In genomic region chr14:24817638-24818053, GRCh38 we compare ENCODE assay signal across 1 cellular context.
A peak's percentile ranks its signal among the peaks of the same experiment; 100 is the strongest.
TF ChIP-seq lines count a peak whose summit lies in the region.

No MANE protein-coding gene starts in this region.

TF ChIP-seq in HepG2, 621 proteins besides CTCF, POLR2A, EP300 and RAD21 (continued from another document and continues in another):
- TF ChIP-seq NAIF1 (CRISPR knock-in tag; IDR thresholded peaks at IDR 0.05; ENCODE audit: borderline replicate concordance) = no peak; the same call in 1 of the 2 replicates
- TF ChIP-seq SMARCE1 (IDR thresholded peaks at IDR 0.05; ENCODE audit: borderline replicate concordance) = no peak
- TF ChIP-seq ZMYM4 (CRISPR knock-in tag; IDR thresholded peaks at IDR 0.05) = no peak
- 0 out of 2 replicates have a peak, but pooled peaks have one; percentile 3 for TF ChIP-seq GLI4 (CRISPR knock-in tag; IDR thresholded peaks at IDR 0.05; ENCODE audit: borderline replicate concordance)
- peak; percentile 32 for TF ChIP-seq ZNF782 (CRISPR knock-in tag; IDR thresholded peaks at IDR 0.05; ENCODE audit: borderline replicate concordance)
- peak; percentile 38; the same call in 1 of the 2 replicates for TF ChIP-seq ZNF350 (CRISPR knock-in tag; IDR thresholded peaks at IDR 0.05; ENCODE audit: borderline replicate concordance, low read depth)
- 0 out of 2 replicates have a peak, but pooled peaks have one; percentile 10 for TF ChIP-seq ZFP41 (CRISPR knock-in tag; IDR thresholded peaks at IDR 0.05; ENCODE audit: borderline replicate concordance)
- no peak for TF ChIP-seq ZBTB7A (CRISPR knock-in tag; IDR thresholded peaks at IDR 0.05)
- TF ChIP-seq ATF3 (CRISPR knock-in tag; IDR thresholded peaks at IDR 0.05) = no peak
- no peak for TF ChIP-seq ZFP82 (CRISPR knock-in tag; IDR thresholded peaks at IDR 0.05; ENCODE audit: borderline replicate concordance)
- TF ChIP-seq ZNF24 (IDR thresholded peaks at IDR 0.05) = no peak
- TF ChIP-seq ZNF607 (CRISPR knock-in tag; IDR thresholded peaks at IDR 0.05; ENCODE audit: borderline replicate concordance) = peak; percentile 94
- TF ChIP-seq CENPX (CRISPR knock-in tag; IDR thresholded peaks at IDR 0.05) = no peak
- no peak; the same call in 1 of the 2 replicates for TF ChIP-seq ELF4 (CRISPR knock-in tag; IDR thresholded peaks at IDR 0.05; ENCODE audit: borderline replicate concordance)
- TF ChIP-seq ZNF724P (CRISPR knock-in tag; IDR thresholded peaks at IDR 0.05; ENCODE audit: borderline replicate concordance) = 0 out of 2 replicates have a peak, but pooled peaks have one; percentile 9
- 0 out of 2 replicates have a peak, but pooled peaks have one; percentile 48 for TF ChIP-seq CHD4 (IDR thresholded peaks at IDR 0.05; ENCODE audit: borderline replicate concordance, low read length)
- TF ChIP-seq ZSCAN5A (CRISPR knock-in tag; IDR thresholded peaks at IDR 0.05; ENCODE audit: borderline replicate concordance) = no peak
- TF ChIP-seq ZNF331 (CRISPR knock-in tag; IDR thresholded peaks at IDR 0.05) = no peak; the same call in none of the 2 replicates
- TF ChIP-seq FOXO4 (CRISPR knock-in tag; conservative IDR thresholded peaks at IDR 0.05) = no peak
- peak; percentile 39; the same call in 1 of the 2 replicates for TF ChIP-seq MEIS1 (CRISPR knock-in tag; IDR thresholded peaks at IDR 0.05; ENCODE audit: borderline replicate concordance)
- 0 out of 2 replicates have a peak, but pooled peaks have one; percentile 17 for TF ChIP-seq SPEN (CRISPR knock-in tag; IDR thresholded peaks at IDR 0.05; ENCODE audit: low read depth)
- TF ChIP-seq ZNF557 (CRISPR knock-in tag; IDR thresholded peaks at IDR 0.05) = no peak
- no peak for TF ChIP-seq ZNF281 (CRISPR knock-in tag; IDR thresholded peaks at IDR 0.05; ENCODE audit: borderline replicate concordance)
- TF ChIP-seq FOXP4 (CRISPR knock-in tag; IDR thresholded peaks at IDR 0.05) = no peak
- TF ChIP-seq SETDB1 (CRISPR knock-in tag; IDR thresholded peaks at IDR 0.05; ENCODE audit: borderline replicate concordance) = 0 out of 2 replicates have a peak, but pooled peaks have one; percentile 72
- TF ChIP-seq ZNF710 (CRISPR knock-in tag; IDR thresholded peaks at IDR 0.05; ENCODE audit: borderline replicate concordance) = peak; percentile 59; the same call in 1 of the 2 replicates
- TF ChIP-seq ETS1 (CRISPR knock-in tag; IDR thresholded peaks at IDR 0.05) = no peak
- TF ChIP-seq BRF2 (CRISPR knock-in tag; IDR thresholded peaks at IDR 0.05) = no peak
- no peak for TF ChIP-seq TOE1 (CRISPR knock-in tag; IDR thresholded peaks at IDR 0.05)
- TF ChIP-seq ZNF704 (CRISPR knock-in tag; IDR thresholded peaks at IDR 0.05; ENCODE audit: borderline replicate concordance) = peak; percentile 95; the same call in 1 of the 2 replicates
- 0 out of 2 replicates have a peak, but pooled peaks have one; percentile 14 for TF ChIP-seq IRF9 (CRISPR knock-in tag; IDR thresholded peaks at IDR 0.05; ENCODE audit: borderline replicate concordance)
- TF ChIP-seq HMGXB4 (CRISPR knock-in tag; IDR thresholded peaks at IDR 0.05; ENCODE audit: borderline replicate concordance in 1 of 2, low read depth in 1 of 2) = peak in 1 of 2 experiments; percentile 13; a peak in 1 of 4 replicates
- TF ChIP-seq ZNF652 (CRISPR knock-in tag; IDR thresholded peaks at IDR 0.05; ENCODE audit: borderline replicate concordance, low read depth) = peak; percentile 9; the same call in 1 of the 2 replicates
- TF ChIP-seq ZNF562 (CRISPR knock-in tag; IDR thresholded peaks at IDR 0.05; ENCODE audit: borderline replicate concordance) = no peak
- TF ChIP-seq ZBTB3 (CRISPR knock-in tag; IDR thresholded peaks at IDR 0.05; ENCODE audit: borderline replicate concordance, low read depth) = 0 out of 2 replicates have a peak, but pooled peaks have one; percentile 12
- TF ChIP-seq ZSCAN22 (CRISPR knock-in tag; IDR thresholded peaks at IDR 0.05) = peak; percentile 35; the same call in 1 of the 2 replicates
- no peak for TF ChIP-seq NR2F1 (CRISPR knock-in tag; IDR thresholded peaks at IDR 0.05)
- TF ChIP-seq FOXA3 (CRISPR knock-in tag; IDR thresholded peaks at IDR 0.05) = no peak
- TF ChIP-seq SP140L (CRISPR knock-in tag; IDR thresholded peaks at IDR 0.05; ENCODE audit: borderline replicate concordance) = peak; percentile 72; the same call in 1 of the 2 replicates
- no peak for TF ChIP-seq ZNF224 (CRISPR knock-in tag; IDR thresholded peaks at IDR 0.05)
- peak; percentile 81 for TF ChIP-seq ZC3H4 (CRISPR knock-in tag; IDR thresholded peaks at IDR 0.05; ENCODE audit: borderline replicate concordance)
- no peak for TF ChIP-seq ZNF629 (CRISPR knock-in tag; conservative IDR thresholded peaks at IDR 0.05)
- no peak for TF ChIP-seq ZNF33A (CRISPR knock-in tag; IDR thresholded peaks at IDR 0.05; ENCODE audit: borderline replicate concordance)
